8 cellular contexts compared by ENCODE assay signal in genomic region chr14:74301594-74302159, GRCh38. TPM values are rescaled to one million over a fixed set of nuclear protein-coding genes. Genes with fewer than 3 reads are reported as not detected.
DNase-seq lines count a peak whose midpoint lies in the region; ATAC-seq, FAIRE-seq and TF ChIP-seq lines count a peak whose summit lies in the region.
"Had no signal": no experiment of that assay in that cellular context is flagged by ENCODE, and none has a peak within 500 bp of the region (broad histone marks: within the 10 kb centered on the region; RNA-seq: fewer than 3 reads in every experiment).

No MANE protein-coding gene starts in this region.

- H3K4me2 ChIP-seq in IMR-90 (ENCODE audit: low read depth, low read length) (peak overlapping the region; percentile 97), keratinocyte (ENCODE audit: control insufficient read depth, extremely low read depth, insufficient read depth, low read depth, low read length) (peak overlapping the region; percentile 97)

- H2AK5ac ChIP-seq in IMR-90 (ENCODE audit: low read depth, low read length) = no peak overlapping the region; the same call in 1 of the 2 replicates

- H3K9me3 ChIP-seq in IMR-90 (ENCODE audit: control insufficient read depth, insufficient read depth, low read length) (no peaks in the 10 kb centered on the region), keratinocyte (ENCODE audit: control insufficient read depth, low read depth, low read length) (no peaks in the 10 kb centered on the region), stomach smooth muscle (ENCODE audit: control insufficient read depth in 2 of 2, low read length in 2 of 2) (no peaks in the 10 kb centered on the region)

- H3K4ac ChIP-seq in IMR-90 (ENCODE audit: low read depth, low read length) = no peak overlapping the region

- H3K56ac ChIP-seq in IMR-90 (ENCODE audit: extremely low read depth, insufficient read depth, low read length) = no peak overlapping the region

- H2AK9ac ChIP-seq in IMR-90 (replicated peaks; ENCODE audit: low read depth, low read length, poor library complexity) = no peak overlapping the region

- no peak overlapping the region for H3K14ac ChIP-seq in IMR-90 (replicated peaks; ENCODE audit: low read depth, low read length)

- H4K91ac ChIP-seq in IMR-90 (ENCODE audit: insufficient read depth, low read depth, low read length) = no peak overlapping the region

- H3K36me3 Mint-ChIP-seq in activated naive CD8-positive, alpha-beta T cell = peaks cover 8% of the 10 kb centered on the region

- no peak overlapping the region for H2BK15ac ChIP-seq in IMR-90 (ENCODE audit: low read depth, low read length)

- no peak overlapping the region for H2BK120ac ChIP-seq in IMR-90 (ENCODE audit: low read depth, low read length)

- H3K27me3 Mint-ChIP-seq in activated naive CD8-positive, alpha-beta T cell = no peaks in the 10 kb centered on the region

- peaks cover 10% of the 10 kb centered on the region; the same call in 1 of the 2 replicates for H4K20me1 ChIP-seq in IMR-90 (ENCODE audit: insufficient read depth, low read length)
- no peaks in the 10 kb centered on the region for H4K20me1 ChIP-seq in keratinocyte (ENCODE audit: control insufficient read depth, extremely low read depth, insufficient read depth, low read length)

- peaks cover 13 to 51% of the 10 kb centered on the region in 2 experiments for H3K79me1 ChIP-seq in IMR-90 (ENCODE audit: low read depth in 1 of 2, low read length in 2 of 2)

- peak overlapping the region; percentile 100 for H3K4me3 Mint-ChIP-seq in activated naive CD8-positive, alpha-beta T cell

- CTCF ChIA-PET in IMR-90 (lab: Yijun Ruan, JAX) = interaction anchor here (0.6 kb wide), 1 partner anchor 350 kb away, joined by 4 read pairs; no protein-coding TSS in a partner anchor

- H3K4me1 Mint-ChIP-seq in activated naive CD8-positive, alpha-beta T cell (ENCODE audit: low read depth) = peaks cover 32% of the 10 kb centered on the region

- H4K5ac ChIP-seq in IMR-90 (ENCODE audit: low read depth, low read length) = no peak overlapping the region

- no TSS peak for BruUV-seq in IMR-90 (replicated peaks; lab: Mats Ljungman, UMichigan)

- H3K27ac ChIP-seq in IMR-90 (ENCODE audit: insufficient read depth, low read length) (no peak overlapping the region), keratinocyte (ENCODE audit: control insufficient read depth, insufficient read depth, low read length) (peak overlapping the region; percentile 50), stomach smooth muscle (ENCODE audit: low read length) (peak overlapping the region; percentile 24)

- TF ChIP-seq CTCF in IMR-90 (conservative IDR thresholded peaks at IDR 0.05; ENCODE audit: low read depth, low read length) = no peak
- no peak for TF ChIP-seq CTCF in keratinocyte (optimal IDR thresholded peaks at IDR 0.05 in 1 of 3, IDR thresholded peaks at IDR 0.05 in 1 of 3, conservative IDR thresholded peaks at IDR 0.05 in 1 of 3; ENCODE audit: extremely low read depth in 1 of 3, insufficient read depth in 2 of 3, low read length in 3 of 3)

- POLR2A ChIA-PET in IMR-90 (lab: Charles Lee; ENCODE audit: unreplicated experiment) = no interaction called here

- H3K27me3 ChIP-seq in IMR-90 (ENCODE audit: control insufficient read depth, insufficient read depth, low read length) (no peaks in the 10 kb centered on the region), keratinocyte (ENCODE audit: control insufficient read depth, extremely low read depth, insufficient read depth, low read length) (no peaks in the 10 kb centered on the region), stomach smooth muscle (ENCODE audit: control insufficient read depth in 1 of 2, insufficient read depth in 2 of 2, low read length in 2 of 2) (no peaks in the 10 kb centered on the region)

- TF ChIP-seq POLR2A in IMR-90 (IDR thresholded peaks at IDR 0.05; ENCODE audit: low read depth, low read length) = no peak

- H2BK20ac ChIP-seq in IMR-90 (ENCODE audit: low read depth, low read length) = no peak overlapping the region

- no peak overlapping the region for H3K18ac ChIP-seq in IMR-90 (ENCODE audit: low read depth, low read length)

- peak overlapping the region; percentile 6 to 70; a peak in 2 of 4 replicates for H4K8ac ChIP-seq in IMR-90 (ENCODE audit: low read depth in 2 of 2, low read length in 2 of 2)

- DNase-seq in IMR-90 (no peak), keratinocyte (ENCODE audit: low read depth, low spot score) (no peak), medulla oblongata (ENCODE audit: extremely low spot score) (no peak), NCI-H2107 treated with DMSO at 0.1 percent for 48 hours (lab: John Stamatoyannopoulos, UW; ENCODE audit: unreplicated experiment) (no peak), NCI-H524 (lab: John Stamatoyannopoulos, UW) (no peak)
- DNase-seq: stimulated activated CD8-positive, alpha-beta memory T cell treated with anti-CD3 and anti-CD28 coated beads, Interleukin-4, amount 100 ng/mL, for 48 hours had no signal

- H3K79me2 ChIP-seq in keratinocyte (ENCODE audit: control insufficient read depth, insufficient read depth, low read length) = peaks cover 16% of the 10 kb centered on the region

- FAIRE-seq in keratinocyte (lab: Jason Lieb, UNC) = no peak

- H3K9ac ChIP-seq in IMR-90 (ENCODE audit: low read depth, low read length) = peak overlapping the region; percentile 81
- H3K9ac ChIP-seq in keratinocyte (ENCODE audit: control insufficient read depth, extremely low read depth, insufficient read depth, low read length) = peak overlapping the region; percentile 80
- H3K9ac ChIP-seq in stomach smooth muscle (ENCODE audit: low read length in 2 of 2) = peak overlapping the region; percentile 55 to 84

- H3K4me1 ChIP-seq in IMR-90 (ENCODE audit: control insufficient read depth, insufficient read depth, low read length) (peaks cover 3% of the 10 kb centered on the region), keratinocyte (ENCODE audit: control insufficient read depth, extremely low read depth, insufficient read depth, low read length) (peaks cover 8% of the 10 kb centered on the region), stomach smooth muscle (ENCODE audit: control insufficient read depth, insufficient read depth, low read length) (peaks cover 15% of the 10 kb centered on the region)

- TF ChIP-seq RAD21 in IMR-90 (IDR thresholded peaks at IDR 0.05; ENCODE audit: low read length) = no peak

- 0 out of 2 replicates have a peak, but pooled peaks cover 3% of the 10 kb centered on the region for H3K9me1 ChIP-seq in IMR-90 (ENCODE audit: insufficient read depth, low read length)
- no peaks in the 10 kb centered on the region for H3K9me1 ChIP-seq in keratinocyte (ENCODE audit: control insufficient read depth, extremely low read depth, insufficient read depth, low read length)

- H3K36me3 ChIP-seq in IMR-90 (ENCODE audit: control insufficient read depth, insufficient read depth, low read length) (peaks cover 11% of the 10 kb centered on the region), keratinocyte (ENCODE audit: control insufficient read depth in 2 of 2, extremely low read depth in 1 of 2, insufficient read depth in 2 of 2, low read length in 2 of 2) (peaks cover 3 to 8% of the 10 kb centered on the region in 2 experiments), stomach smooth muscle (ENCODE audit: control insufficient read depth in 2 of 2, insufficient read depth in 2 of 2, low read length in 2 of 2) (peaks cover 8 to 19% of the 10 kb centered on the region in 2 donors)

- H2AFZ ChIP-seq in IMR-90 (replicated peaks; ENCODE audit: low read length, poor library complexity) (peak overlapping the region; percentile 69), keratinocyte (ENCODE audit: control insufficient read depth, low read length) (peak overlapping the region; percentile 92)

- dilution Hi-C loops in IMR-90 (cut with HindIII; ENCODE audit: low sequenced_read_pairs, unreplicated experiment) (no loop called here), keratinocyte (cut with MboI; ENCODE audit: extremely low pct_ligation_motif_present, low sequenced_read_pairs) (no loop called here)

- whole genome bisulfite sequencing in IMR-90 (ENCODE audit: extremely low coverage in 2 of 2, insufficient read length in 1 of 2), 2 experiments = 17% methylated on average over 1 of the region's 22 CpGs; no CpG with 5 or more reads in 1 of the 2 experiments

- peak overlapping the region; percentile 11; the same call in 1 of the 2 replicates for H3K23ac ChIP-seq in IMR-90 (ENCODE audit: low read depth, low read length)

- H3K9me3 Mint-ChIP-seq in activated naive CD8-positive, alpha-beta T cell (ENCODE audit: low read depth) = no peaks in the 10 kb centered on the region

- peak overlapping the region; percentile 84 for H3K4me3 ChIP-seq in IMR-90 (ENCODE audit: insufficient read depth, low read depth, low read length)
- peak overlapping the region; percentile 88 to 99 (median 95) for H3K4me3 ChIP-seq in keratinocyte (ENCODE audit: control insufficient read depth in 2 of 3, extremely low read depth in 1 of 3, insufficient read depth in 2 of 3, low read depth in 1 of 3, low read length in 3 of 3)
- peak overlapping the region; percentile 82 to 90 for H3K4me3 ChIP-seq in stomach smooth muscle (ENCODE audit: low read length in 2 of 2)

- H2BK5ac ChIP-seq in IMR-90 (ENCODE audit: low read depth, low read length, poor library complexity, severe bottlenecking) = no peak overlapping the region

- peak overlapping the region; percentile 98 for H3K27ac Mint-ChIP-seq in activated naive CD8-positive, alpha-beta T cell

- ATAC-seq in IMR-90 (ENCODE audit: low read depth) = no peak

- intact Hi-C loops in IMR-90 (cut with micrococcal nuclease) = loop anchor here (5.0 kb wide), 1 partner anchor 514 kb away; no protein-coding TSS in a partner anchor

- in situ Hi-C loops in IMR-90 (cut with MboI; ENCODE audit: low sequenced_read_pairs) = no loop called here

RNA-seq across cellular contexts. Expression of gene ABCD4, which starts 1.1 kb away (rescaled TPM):
- 8.9 and 12.2 TPM in 2 replicates for total RNA-seq in IMR-90 (2012; rRNA removed)
- polyA plus RNA-seq in IMR-90 (2012; rRNA removed) = 16.6 and 20.4 TPM in 2 replicates
- polyA plus RNA-seq in IMR-90 (2012; cell fraction: cytosol; rRNA removed) = 13.6 and 14.5 TPM in 2 replicates
- polyA plus RNA-seq in IMR-90 (2012; cell fraction: nucleus; rRNA removed; ENCODE audit: low replicate concordance) = 132 and 150 TPM in 2 replicates
- 12.9 to 19.5 TPM (median 15.3 TPM) in 3 replicates for polyA plus RNA-seq in keratinocyte
- 18.7 TPM for polyA plus RNA-seq in keratinocyte (2011; ENCODE audit: low read depth)
- 7.0 and 9.0 TPM in 2 replicates for polyA plus RNA-seq in keratinocyte (2011; cell fraction: cytosol; rRNA removed)
- 69.5 and 82.7 TPM in 2 replicates for polyA plus RNA-seq in keratinocyte (2011; cell fraction: nucleus; rRNA removed)
- polyA plus RNA-seq in keratinocyte (2012; ENCODE audit: low replicate concordance) = 14.8 and 16.7 TPM in 2 replicates
- 16.9 to 49.5 TPM (median 18.6 TPM) in 3 replicates for polyA minus RNA-seq in keratinocyte
- 11.5 TPM for polyA minus RNA-seq in keratinocyte (2011; cell fraction: cytosol; rRNA and poly(A)+ RNA removed)
- polyA minus RNA-seq in keratinocyte (2011; cell fraction: nucleus; rRNA and poly(A)+ RNA removed) = 19.1 and 31.7 TPM in 2 replicates

RNA-seq across cellular contexts. Expression of gene VRTN, which starts 46.6 kb away (rescaled TPM):
- total RNA-seq in IMR-90 (2012; rRNA removed) = not detected in 2 replicates
- polyA plus RNA-seq in IMR-90 (2012; rRNA removed) = not detected in 2 replicates
- polyA plus RNA-seq in IMR-90 (2012; cell fraction: cytosol; rRNA removed) = not detected in 2 replicates
- polyA plus RNA-seq in IMR-90 (2012; cell fraction: nucleus; rRNA removed; ENCODE audit: low replicate concordance) = not detected in 2 replicates
- polyA plus RNA-seq in keratinocyte = not detected in 3 replicates
- polyA plus RNA-seq in keratinocyte (2011; ENCODE audit: low read depth) = not detected
- polyA plus RNA-seq in keratinocyte (2011; cell fraction: cytosol; rRNA removed) = not detected in 2 replicates
- not detected in 2 replicates for polyA plus RNA-seq in keratinocyte (2011; cell fraction: nucleus; rRNA removed)
- polyA plus RNA-seq in keratinocyte (2012; ENCODE audit: low replicate concordance) = not detected in 2 replicates
- polyA minus RNA-seq in keratinocyte = not detected in 3 replicates
- polyA minus RNA-seq in keratinocyte (2011; cell fraction: cytosol; rRNA and poly(A)+ RNA removed) = not detected
- not detected in 2 replicates for polyA minus RNA-seq in keratinocyte (2011; cell fraction: nucleus; rRNA and poly(A)+ RNA removed)
